Comparison of ENCODE assay signal across 20 cellular contexts in genomic region chr12:24373004-24373403, GRCh38.
"Had no signal": no experiment of that assay in that cellular context is flagged by ENCODE, and none has a peak within 500 bp of the region (broad histone marks: within the 10 kb centered on the region; RNA-seq: fewer than 3 reads in every experiment).

No MANE protein-coding gene starts in this region.

- DNase-seq: hippocampal formation; kidney; left ventricle myocardium inferior; midbrain; mucosa of descending colon; naive thymus-derived CD4-positive, alpha-beta T cell; ovary; stimulated activated CD4-positive, alpha-beta T cell treated with anti-CD3 and anti-CD28 coated beads, Interleukin-12 subunit alpha, Interleukin-12 subunit beta, amount 100 ng/mL, for 4 hours; stimulated activated CD4-positive, alpha-beta T cell treated with anti-CD3 and anti-CD28 coated beads, Interleukin-15, amount 100 ng/mL, for 24 hours; stimulated activated CD4-positive, alpha-beta T cell treated with anti-CD3 and anti-CD28 coated beads, Interleukin-2, amount 100 ng/mL, for 24 hours; stimulated activated CD4-positive, alpha-beta T cell treated with anti-CD3 and anti-CD28 coated beads, Interleukin-4, amount 100 ng/mL, for 1 hour; stimulated activated naive B cell treated with anti-CD40 and anti-IgM and Interleukin-4, amounts not matched to agents 10 μg/mL and 1 μg/mL and 100 μg/mL, for 72 hours; stimulated activated naive CD8-positive, alpha-beta T cell treated with anti-CD3 and anti-CD28 coated beads, Interleukin-15, Interleukin-2, amounts not matched to agents 100 U/mL and 50 U/mL, for 24 hours; stomach; testis; thyroid gland; transverse colon; upper lobe of left lung had no signal

- ATAC-seq: mucosa of descending colon; naive thymus-derived CD4-positive, alpha-beta T cell; natural killer cell treated with Interleukin-12 subunit alpha and Interleukin-12 subunit beta and Interleukin-15 and Interleukin-18, amount 100 ng/mL, for 72 hours; sciatic nerve; stimulated activated naive B cell treated with anti-CD40 and anti-IgM and Interleukin-4, amounts not matched to agents 10 μg/mL and 1 μg/mL and 100 μg/mL, for 72 hours; stimulated activated naive CD8-positive, alpha-beta T cell treated with anti-CD3 and anti-CD28 coated beads, Interleukin-15, Interleukin-2, amounts not matched to agents 100 U/mL and 50 U/mL, for 24 hours had no signal
